ENCODE assay signal across 8 cellular contexts in genomic region chr5:24642022-24642421, GRCh38. TPM values are rescaled to one million over a fixed set of nuclear protein-coding genes. Genes with fewer than 3 reads are reported as not detected.
A peak's percentile ranks its signal among the peaks of the same experiment; 100 is the strongest.
DNase-seq lines count a peak whose midpoint lies in the region; ATAC-seq, FAIRE-seq and TF ChIP-seq lines count a peak whose summit lies in the region.

No MANE protein-coding gene starts in this region.

- DNase-seq in D721Med (ENCODE audit: insufficient read length, low spot score) = no peak
- DNase-seq in HT-29 (ENCODE audit: low spot score) = peak; percentile 51
- peak; percentile 0 for DNase-seq in SK-N-SH
- DNase-seq in kidney epithelial cell (ENCODE audit: low read depth) = no peak
- no peak for DNase-seq in stimulated activated CD4-positive, alpha-beta T cell treated with anti-CD3 and anti-CD28 coated beads, Interleukin-1b, Interleukin-23, amount 100 ng/mL, for 48 hours
- no peak for DNase-seq in GF-D8 (lab: John Stamatoyannopoulos, UW)
- no peak for DNase-seq in lower leg skin (ENCODE audit: low spot score in 2 of 2)

- H3K4me3 ChIP-seq in SK-N-SH (ENCODE audit: low read depth in 2 of 2, low read length in 1 of 2) = no peak overlapping the region
- H3K4me3 ChIP-seq in kidney epithelial cell (ENCODE audit: low read depth, low read length) = no peak overlapping the region
- no peak overlapping the region for H3K4me3 ChIP-seq in lower leg skin (ENCODE audit: low read depth, poor library complexity, severe bottlenecking)

- H3K4me1 ChIP-seq in SK-N-SH (ENCODE audit: control insufficient read depth in 1 of 2, insufficient read depth in 2 of 2, low read depth in 1 of 2, low read length in 1 of 2) = no peaks in the 10 kb centered on the region; a peak in 2 of 4 replicates

- peaks cover 9% of the 10 kb centered on the region; the same call in 1 of the 2 replicates for H3K27me3 ChIP-seq in SK-N-SH (ENCODE audit: insufficient read depth)
- no peaks in the 10 kb centered on the region for H3K27me3 ChIP-seq in kidney epithelial cell (ENCODE audit: control insufficient read depth, insufficient read depth, low read length)

- no peaks in the 10 kb centered on the region for H4K20me1 ChIP-seq in SK-N-SH (ENCODE audit: insufficient read depth)

- intact Hi-C loops in lower leg skin (cut with DNase I; ENCODE audit: low total_unique reads) = no loop called here

- no peak overlapping the region for H3K4me2 ChIP-seq in SK-N-SH

- TF ChIP-seq RAD21 in SK-N-SH (IDR thresholded peaks at IDR 0.05; ENCODE audit: low read length) = peak; percentile 49

- CTCF ChIA-PET in SK-N-SH (lab: Yijun Ruan, JAX) = no interaction called here

- no peaks in the 10 kb centered on the region; the same call in 1 of the 2 replicates for H3K9me3 ChIP-seq in SK-N-SH

- H3K79me2 ChIP-seq in SK-N-SH (ENCODE audit: insufficient read depth) = no peaks in the 10 kb centered on the region

- no peaks in the 10 kb centered on the region for H3F3A ChIP-seq in SK-N-SH (replicated peaks; ENCODE audit: insufficient read depth)

- no peak for ATAC-seq in GM19463 (IDR thresholded peaks at IDR 0.05; ENCODE audit: unreplicated experiment)

- TF ChIP-seq CTCF in D721Med (IDR thresholded peaks at IDR 0.05; ENCODE audit: insufficient read depth, missing control alignments) (peak; percentile 70), SK-N-SH (IDR thresholded peaks at IDR 0.05) (peak; percentile 63), kidney epithelial cell (IDR thresholded peaks at IDR 0.05; ENCODE audit: insufficient read depth, low read length, poor library complexity, severe bottlenecking) (peak; percentile 61), lower leg skin (IDR thresholded peaks at IDR 0.05) (no peak)

- H3K9ac ChIP-seq in SK-N-SH = no peak overlapping the region

- no peak for TF ChIP-seq POLR2A in lower leg skin (IDR thresholded peaks at IDR 0.05)

- H3K27ac ChIP-seq in SK-N-SH (ENCODE audit: low read depth in 2 of 2, low read length in 1 of 2) = no peak overlapping the region

- 3% methylated on average over 1 of the region's 1 CpG for WGBS in SK-N-SH (ENCODE audit: low lambda C conversion rate)
- WGBS in lower leg skin, 2 donors = 10 to 13% methylated on average over 1 of the region's 1 CpG

- TF ChIP-seq EP300 in SK-N-SH (IDR thresholded peaks at IDR 0.05; ENCODE audit: borderline replicate concordance in 1 of 2, low read depth in 1 of 2, low read length in 1 of 2) = no peak

- peak; percentile 51 for FAIRE-seq in D721Med (lab: Jason Lieb, UNC)

- POLR2A ChIA-PET in SK-N-SH (lab: Yijun Ruan, JAX) = no interaction called here

- H3K9me2 ChIP-seq in SK-N-SH = no peaks in the 10 kb centered on the region

- H2AFZ ChIP-seq in SK-N-SH (ENCODE audit: low read depth) = no peak overlapping the region

- no peaks in the 10 kb centered on the region for H3K36me3 ChIP-seq in SK-N-SH (replicated peaks in 1 of 2; ENCODE audit: control insufficient read depth in 1 of 2, insufficient read depth in 2 of 2, low read length in 1 of 2)
- H3K36me3 ChIP-seq in kidney epithelial cell (ENCODE audit: control insufficient read depth, insufficient read depth, low read length) = no peaks in the 10 kb centered on the region

TF ChIP-seq in SK-N-SH, 30 proteins besides CTCF, POLR2A, EP300 and RAD21:
- TF ChIP-seq SMC3 (IDR thresholded peaks at IDR 0.05; ENCODE audit: low read depth, low read length) = peak; percentile 27
- no peak for TF ChIP-seq JUND (IDR thresholded peaks at IDR 0.05)

RNA-seq across cellular contexts. Expression of gene CDH10, which starts 2.8 kb away (rescaled TPM):
- not detected in 2 replicates for total RNA-seq in HT-29 (2014; rRNA removed; shearing (Covaris generic))
- polyA plus RNA-seq in SK-N-SH (2012; rRNA removed) = 0.10 and 0.24 TPM in 2 replicates
- 0.16 and 0.21 TPM in 2 replicates for polyA plus RNA-seq in SK-N-SH (2012; cell fraction: cytosol; rRNA removed)
- polyA plus RNA-seq in SK-N-SH (2012; cell fraction: nucleus; rRNA removed) = 0.23 and 0.41 TPM in 2 replicates
- total RNA-seq in kidney epithelial cell (0.38 and 0.55 TPM in 2 replicates), lower leg skin (under 1 TPM in 1 of 4 donors, not detected in 3; 0.04 TPM)

Comparison
In these comparisons a context has a peak if more than half of its experiments do, and no peak if none do; other contexts are left out.
1. DNase-seq: peak in HT-29 (single experiment) and SK-N-SH (single experiment); none in D721Med (single experiment), kidney epithelial cell (single experiment), stimulated activated CD4-positive, alpha-beta T cell treated with anti-CD3 and anti-CD28 coated beads, Interleukin-1b, Interleukin-23, amount 100 ng/mL, for 48 hours (single experiment), GF-D8 (single experiment) and lower leg skin (0 of 2).
2. CTCF ChIP-seq: peak in D721Med (single experiment), SK-N-SH (single experiment) and kidney epithelial cell (single experiment); none in lower leg skin (0 of 3).